ENCODE assay signal across 8 cellular contexts in the genomic region with DNA sequence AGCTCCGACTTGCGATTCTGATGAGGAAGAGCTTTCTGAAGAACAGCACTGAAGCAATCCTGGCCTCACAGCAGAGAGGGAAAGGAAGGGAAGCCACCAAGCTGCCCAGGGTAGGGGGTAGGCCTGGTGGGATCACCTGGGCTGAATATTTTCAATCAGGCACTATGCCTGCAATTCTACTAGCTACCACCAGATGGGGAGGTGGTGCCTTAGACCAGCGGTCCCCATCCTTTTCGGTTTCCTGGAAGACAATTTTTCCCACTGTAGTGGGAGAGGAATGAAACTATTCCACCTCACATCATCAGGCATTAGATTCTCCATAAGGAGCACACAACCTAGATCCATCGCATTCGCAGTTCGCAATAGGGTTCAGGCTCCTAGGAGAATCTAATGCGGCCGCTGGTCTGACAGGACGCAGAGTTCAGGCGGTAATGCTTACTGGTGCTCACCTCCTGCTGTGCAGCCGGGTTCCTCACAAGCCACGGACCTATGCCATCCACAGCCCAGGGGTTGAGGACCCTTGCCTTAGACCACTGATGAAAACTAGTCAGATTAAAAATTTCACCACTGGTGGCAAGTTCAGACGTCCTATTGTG. TPM values are rescaled to one million over a fixed set of nuclear protein-coding genes. Genes with fewer than 3 reads are reported as not detected.
A peak's percentile ranks its signal among the peaks of the same experiment; 100 is the strongest.
DNase-seq lines count a peak whose midpoint lies in the region; ATAC-seq and TF ChIP-seq lines count a peak whose summit lies in the region.

No MANE protein-coding gene starts in this region.

- H3K14ac ChIP-seq in H9 (ENCODE audit: insufficient read depth, low read length), result no peak overlapping the region

- WGBS in H9 (ENCODE audit: extremely low coverage, insufficient read length, low lambda C conversion rate), result no CpG with 5 or more reads among the region's 14 CpGs

- H4K5ac ChIP-seq in H9 (ENCODE audit: insufficient read length, low read depth, low read length), result no peak overlapping the region

- TF ChIP-seq CTCF in H9 (conservative IDR thresholded peaks at IDR 0.05), result peak; percentile 92
- peak; percentile 46 for TF ChIP-seq CTCF in lower lobe of right lung (IDR thresholded peaks at IDR 0.05)

- no peak overlapping the region for H2BK20ac ChIP-seq in H9 (ENCODE audit: low read depth, low read length, poor library complexity, severe bottlenecking)

- no peaks in the 10 kb centered on the region; the same call in 1 of the 2 replicates for H3K27me3 ChIP-seq in H9 (ENCODE audit: insufficient read depth, low read length)
- H3K27me3 ChIP-seq in lower lobe of right lung (ENCODE audit: low read depth), result no peaks in the 10 kb centered on the region

- H3K27me3 Mint-ChIP-seq in H9 (ENCODE audit: low read depth), result peaks cover 30% of the 10 kb centered on the region
- peaks cover 9% of the 10 kb centered on the region for H3K27me3 Mint-ChIP-seq in activated T-helper 1 cell treated with anti-CD3 and anti-CD28 coated beads, Interleukin-12 subunit alpha, Interleukin-12 subunit beta, Interleukin-2, Interleukin-4 antibody, amounts not matched to agents 30 ng/mL and 10 ng/mL and 1 ng/mL, durations not matched to agents 14 hours and 24 hours and 36 hours (ENCODE audit: insufficient read depth)

- H2BK15ac ChIP-seq in H9 (ENCODE audit: low read depth, low read length), result no peak overlapping the region

- H3K23me2 ChIP-seq in H9 (ENCODE audit: insufficient read length, low read depth, low read length, poor library complexity, severe bottlenecking), result peaks cover 10% of the 10 kb centered on the region

- H3K4ac ChIP-seq in H9 (ENCODE audit: low read depth, low read length), result no peak overlapping the region

- no peak overlapping the region for H2AFZ ChIP-seq in H9 (ENCODE audit: low read length)

- H2BK12ac ChIP-seq in H9 (ENCODE audit: insufficient read length, low read depth, low read length), result no peak overlapping the region

- no peak overlapping the region for H2BK120ac ChIP-seq in H9 (ENCODE audit: low read depth, low read length, poor library complexity, severe bottlenecking)

- H3K36me3 ChIP-seq in lower lobe of right lung, result no peaks in the 10 kb centered on the region

- no peaks in the 10 kb centered on the region for H3K79me2 ChIP-seq in H9 (ENCODE audit: insufficient read depth, low read length)

- no peak overlapping the region for H2AK5ac ChIP-seq in H9 (ENCODE audit: insufficient read length, low read length)

- H4K20me1 ChIP-seq in H9 (ENCODE audit: control insufficient read depth, insufficient read depth, insufficient read length), result no peaks in the 10 kb centered on the region

- ATAC-seq in lower lobe of right lung (no peak), GM19467 (IDR thresholded peaks at IDR 0.05; ENCODE audit: unreplicated experiment) (no peak), HG03457 (IDR thresholded peaks at IDR 0.05; ENCODE audit: unreplicated experiment) (no peak)

- intact Hi-C loops in activated T-helper 1 cell treated with anti-CD3 and anti-CD28 coated beads, Interleukin-12 subunit alpha, Interleukin-12 subunit beta, Interleukin-2, Interleukin-4 antibody, amounts not matched to agents 30 ng/mL and 10 ng/mL and 1 ng/mL, durations not matched to agents 14 hours and 24 hours and 36 hours (cut with micrococcal nuclease), result loop anchor here (5.0 kb wide), 2 partner anchors 163 to 212 kb away; no protein-coding TSS in a partner anchor
- intact Hi-C loops in lower lobe of right lung (cut with DNase I), result no loop called here

- no peak overlapping the region for H3K27ac ChIP-seq in H9 (ENCODE audit: insufficient read length, low read depth, low read length)
- no peak overlapping the region for H3K27ac ChIP-seq in lower lobe of right lung

- no peak overlapping the region for H3K56ac ChIP-seq in H9 (ENCODE audit: insufficient read length, low read depth, low read length)

- H3K18ac ChIP-seq in H9 (ENCODE audit: insufficient read length, low read depth, low read length), result no peak overlapping the region

- peaks cover 4 to 7% of the 10 kb centered on the region in 2 experiments; a peak in 3 of 5 replicates for H3K9me3 Mint-ChIP-seq in H9
- peaks cover 9% of the 10 kb centered on the region for H3K9me3 Mint-ChIP-seq in activated T-helper 1 cell treated with anti-CD3 and anti-CD28 coated beads, Interleukin-12 subunit alpha, Interleukin-12 subunit beta, Interleukin-2, Interleukin-4 antibody, amounts not matched to agents 30 ng/mL and 10 ng/mL and 1 ng/mL, durations not matched to agents 14 hours and 24 hours and 36 hours

- no peak overlapping the region for H3K27ac Mint-ChIP-seq in H9
- H3K27ac Mint-ChIP-seq in activated T-helper 1 cell treated with anti-CD3 and anti-CD28 coated beads, Interleukin-12 subunit alpha, Interleukin-12 subunit beta, Interleukin-2, Interleukin-4 antibody, amounts not matched to agents 30 ng/mL and 10 ng/mL and 1 ng/mL, durations not matched to agents 14 hours and 24 hours and 36 hours, result no peak overlapping the region

- no peak overlapping the region for H3K4me3 ChIP-seq in lower lobe of right lung

- peak; percentile 26 for DNase-seq in CD1c-positive myeloid dendritic cell (ENCODE audit: extremely low spot score)
- peak; percentile 64 for DNase-seq in H9
- DNase-seq in activated T-helper 1 cell treated with anti-CD3 and anti-CD28 coated beads, Interleukin-12 subunit alpha, Interleukin-12 subunit beta, Interleukin-2, Interleukin-4 antibody, amounts not matched to agents 30 ng/mL and 10 ng/mL and 1 ng/mL, durations not matched to agents 14 hours and 24 hours and 36 hours (ENCODE audit: low spot score), result no peak
- DNase-seq in lower lobe of right lung, result no peak
- no peak for DNase-seq in HPDE6-E6E7 (ENCODE audit: extremely low spot score)
- no peak for DNase-seq in effector CD8-positive, alpha-beta T cell (lab: John Stamatoyannopoulos, UW)

- H3K4me2 ChIP-seq in H9 (ENCODE audit: insufficient read depth, insufficient read length, low read length), result no peak overlapping the region

- no peak overlapping the region for H2BK5ac ChIP-seq in H9 (ENCODE audit: insufficient read length, low read length)

- peaks cover 26 to 33% of the 10 kb centered on the region in 2 experiments for H3K4me1 Mint-ChIP-seq in H9
- H3K4me1 Mint-ChIP-seq in activated T-helper 1 cell treated with anti-CD3 and anti-CD28 coated beads, Interleukin-12 subunit alpha, Interleukin-12 subunit beta, Interleukin-2, Interleukin-4 antibody, amounts not matched to agents 30 ng/mL and 10 ng/mL and 1 ng/mL, durations not matched to agents 14 hours and 24 hours and 36 hours (ENCODE audit: low read depth), result peaks cover 14% of the 10 kb centered on the region

- peaks cover 4 to 17% (median 14%) of the 10 kb centered on the region in 3 experiments; a peak in 5 of 7 replicates for H3K36me3 Mint-ChIP-seq in H9 (ENCODE audit: insufficient read depth in 1 of 3, low read depth in 3 of 3)
- no peaks in the 10 kb centered on the region for H3K36me3 Mint-ChIP-seq in activated T-helper 1 cell treated with anti-CD3 and anti-CD28 coated beads, Interleukin-12 subunit alpha, Interleukin-12 subunit beta, Interleukin-2, Interleukin-4 antibody, amounts not matched to agents 30 ng/mL and 10 ng/mL and 1 ng/mL, durations not matched to agents 14 hours and 24 hours and 36 hours (ENCODE audit: low read depth)

- H3K79me1 ChIP-seq in H9 (ENCODE audit: insufficient read depth, low read depth, low read length, poor library complexity, severe bottlenecking), result no peaks in the 10 kb centered on the region

- H3K9ac ChIP-seq in H9 (ENCODE audit: extremely low read depth, insufficient read length, low read length), result no peak overlapping the region

- H3T11ph ChIP-seq in H9 (ENCODE audit: low read length), result no peak overlapping the region

- H3K4me3 Mint-ChIP-seq in H9, result no peak overlapping the region; a peak in 1 of 5 replicates
- H3K4me3 Mint-ChIP-seq in activated T-helper 1 cell treated with anti-CD3 and anti-CD28 coated beads, Interleukin-12 subunit alpha, Interleukin-12 subunit beta, Interleukin-2, Interleukin-4 antibody, amounts not matched to agents 30 ng/mL and 10 ng/mL and 1 ng/mL, durations not matched to agents 14 hours and 24 hours and 36 hours, result peak overlapping the region; percentile 5

- H3K4me1 ChIP-seq in H9 (ENCODE audit: insufficient read depth, low read length) (no peaks in the 10 kb centered on the region; the same call in 1 of the 2 replicates), lower lobe of right lung (peaks cover 11% of the 10 kb centered on the region)

- no peaks in the 10 kb centered on the region for H3K9me3 ChIP-seq in H9 (ENCODE audit: control insufficient read depth, low read depth, low read length)
- H3K9me3 ChIP-seq in lower lobe of right lung, result peaks cover 6% of the 10 kb centered on the region

- no peak overlapping the region for H4K91ac ChIP-seq in H9 (ENCODE audit: insufficient read length, low read depth, low read length)

- no peak overlapping the region for H4K8ac ChIP-seq in H9 (replicated peaks; ENCODE audit: insufficient read length, low read depth, low read length)

- no peak overlapping the region for H3K23ac ChIP-seq in H9 (ENCODE audit: insufficient read length, low read depth, low read length)

RNA-seq across cellular contexts. Expression of gene LRRC20, which starts 2.7 kb away (rescaled TPM):
- total RNA-seq in H9 (2021) (4.8 and 6.0 TPM in 2 replicates), lower lobe of right lung (10.0 TPM)
- 14.6 and 14.9 TPM in 2 replicates for total RNA-seq in activated T-helper 1 cell treated with anti-CD3 and anti-CD28 coated beads, Interleukin-12 subunit alpha, Interleukin-12 subunit beta, Interleukin-2, Interleukin-4 antibody, amounts not matched to agents 30 ng/mL and 10 ng/mL and 1 ng/mL, durations not matched to agents 14 hours and 24 hours and 36 hours

RNA-seq across cellular contexts. Expression of gene EIF4EBP2, which starts 24.3 kb away (rescaled TPM):
- 91.1 and 93.2 TPM in 2 replicates for total RNA-seq in H9 (2021)
- total RNA-seq in activated T-helper 1 cell treated with anti-CD3 and anti-CD28 coated beads, Interleukin-12 subunit alpha, Interleukin-12 subunit beta, Interleukin-2, Interleukin-4 antibody, amounts not matched to agents 30 ng/mL and 10 ng/mL and 1 ng/mL, durations not matched to agents 14 hours and 24 hours and 36 hours, result 36.6 and 37.7 TPM in 2 replicates
- total RNA-seq in lower lobe of right lung, result 77.2 TPM

Comparison
In these comparisons a context has a peak if more than half of its experiments do, and no peak if none do; other contexts are left out.
1. DNase-seq: peak in CD1c-positive myeloid dendritic cell (single experiment) and H9 (single experiment); none in activated T-helper 1 cell treated with anti-CD3 and anti-CD28 coated beads, Interleukin-12 subunit alpha, Interleukin-12 subunit beta, Interleukin-2, Interleukin-4 antibody, amounts not matched to agents 30 ng/mL and 10 ng/mL and 1 ng/mL, durations not matched to agents 14 hours and 24 hours and 36 hours (single experiment), lower lobe of right lung (single experiment), HPDE6-E6E7 (single experiment) and effector CD8-positive, alpha-beta T cell (single experiment).